Comparison of ENCODE assay signal across 8 cellular contexts in the genomic region with DNA sequence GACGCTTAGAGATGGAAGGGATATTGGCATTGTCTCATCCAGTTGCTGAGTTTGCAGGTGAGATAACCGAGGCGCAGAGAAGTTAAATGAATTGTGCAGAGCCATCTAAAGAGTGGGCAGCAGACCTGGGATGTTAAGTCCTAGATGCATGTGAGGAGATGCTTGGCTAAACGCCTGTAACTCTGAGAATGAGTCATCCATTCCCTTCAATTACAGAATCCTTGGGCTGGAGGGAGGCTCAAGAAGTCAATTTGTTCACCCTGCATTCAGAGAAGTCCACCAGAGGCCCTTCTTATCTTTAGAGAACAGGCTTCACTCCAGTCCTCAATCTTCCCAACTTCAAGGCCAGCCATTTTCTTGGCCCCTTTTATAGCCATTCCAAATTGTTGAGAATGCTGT. TPM values are rescaled to one million over a fixed set of nuclear protein-coding genes. Genes with fewer than 3 reads are reported as not detected.
DNase-seq lines count a peak whose midpoint lies in the region; ATAC-seq, FAIRE-seq and TF ChIP-seq lines count a peak whose summit lies in the region.

No MANE protein-coding gene starts in this region.

- no peak for FAIRE-seq in RCC 7860 (lab: Jason Lieb, UNC)

- peak; percentile 26 for TF ChIP-seq CTCF in choroid plexus epithelial cell (conservative IDR thresholded peaks at IDR 0.05; ENCODE audit: low read depth, low read length)
- TF ChIP-seq CTCF in WERI-Rb-1 (IDR thresholded peaks at IDR 0.05; ENCODE audit: low read depth, low read length): no peak

- H3K4me2 ChIP-seq in BLaER1 treated with 17β-estradiol and CSF1 and Interleukin-3, amounts not matched to agents 10 nM and 100 nM: peak overlapping the region; percentile 89 to 99 (median 96); a peak in 21 of 22 replicates

- no peaks in the 10 kb centered on the region for H3K27me3 ChIP-seq in BLaER1 treated with 17β-estradiol and CSF1 and Interleukin-3, amounts not matched to agents 10 nM and 100 nM
- no peaks in the 10 kb centered on the region for H3K27me3 ChIP-seq in WERI-Rb-1 (ENCODE audit: insufficient read depth, low read depth, severe bottlenecking)

- H3K36me3 Mint-ChIP-seq in naive thymus-derived CD8-positive, alpha-beta T cell: no peaks in the 10 kb centered on the region

- H3K4me1 Mint-ChIP-seq in naive thymus-derived CD8-positive, alpha-beta T cell: peaks cover 9 to 38% (median 25%) of the 10 kb centered on the region in 4 donors

- POLR2A ChIA-PET in naive thymus-derived CD8-positive, alpha-beta T cell (lab: Charles Lee): no interaction called here

- no peaks in the 10 kb centered on the region for H3K9me3 Mint-ChIP-seq in naive thymus-derived CD8-positive, alpha-beta T cell

- peaks cover 0 to 6% (median 1%) of the 10 kb centered on the region in 5 donors for H3K27me3 Mint-ChIP-seq in naive thymus-derived CD8-positive, alpha-beta T cell

- H3K4me3 Mint-ChIP-seq in naive thymus-derived CD8-positive, alpha-beta T cell: peak overlapping the region; percentile 76 to 88 (median 81)

- peaks cover 0 to 27% (median 0%) of the 10 kb centered on the region in 11 experiments; a peak in 5 of 22 replicates for H3K36me3 ChIP-seq in BLaER1 treated with 17β-estradiol and CSF1 and Interleukin-3, amounts not matched to agents 10 nM and 100 nM
- no peaks in the 10 kb centered on the region for H3K36me3 ChIP-seq in WERI-Rb-1

- peaks cover 46 to 68% (median 56%) of the 10 kb centered on the region in 10 experiments for H3K4me1 ChIP-seq in BLaER1 treated with 17β-estradiol and CSF1 and Interleukin-3, amounts not matched to agents 10 nM and 100 nM

- peaks cover 0 to 35% (median 0%) of the 10 kb centered on the region in 11 experiments; a peak in 5 of 22 replicates for H4K20me1 ChIP-seq in BLaER1 treated with 17β-estradiol and CSF1 and Interleukin-3, amounts not matched to agents 10 nM and 100 nM

- H3K27ac Mint-ChIP-seq in naive thymus-derived CD8-positive, alpha-beta T cell: peak overlapping the region in 5 of 10 donors; percentile 6 to 79 (median 71)

- DNase-seq in M059J (ENCODE audit: low read depth) (peak; percentile 90), choroid plexus epithelial cell (ENCODE audit: low read depth) (peak; percentile 94), AML-193 (lab: John Stamatoyannopoulos, UW) (no peak), WERI-Rb-1 (no peak), NCI-H1048 (lab: John Stamatoyannopoulos, UW) (no peak), RCC 7860 (ENCODE audit: low spot score) (no peak)
- no peak for DNase-seq in naive thymus-derived CD8-positive, alpha-beta T cell

- no peaks in the 10 kb centered on the region for H3K9me3 ChIP-seq in BLaER1 treated with 17β-estradiol and CSF1 and Interleukin-3, amounts not matched to agents 10 nM and 100 nM (replicated peaks in 1 of 11)
- H3K9me3 ChIP-seq in WERI-Rb-1 (ENCODE audit: severe bottlenecking): no peaks in the 10 kb centered on the region

- peak overlapping the region in 2 of 11 experiments; percentile 17 to 82; a peak in 2 of 22 replicates for H3K9ac ChIP-seq in BLaER1 treated with 17β-estradiol and CSF1 and Interleukin-3, amounts not matched to agents 10 nM and 100 nM

- H3K27ac ChIP-seq in BLaER1 treated with 17β-estradiol and CSF1 and Interleukin-3, amounts not matched to agents 10 nM and 100 nM: no peak overlapping the region
- no peak overlapping the region for H3K27ac ChIP-seq in WERI-Rb-1

- peak overlapping the region in 6 of 10 experiments; percentile 72 to 80 (median 76); a peak in 12 of 20 replicates for H3K4me3 ChIP-seq in BLaER1 treated with 17β-estradiol and CSF1 and Interleukin-3, amounts not matched to agents 10 nM and 100 nM
- H3K4me3 ChIP-seq in choroid plexus epithelial cell (ENCODE audit: low read depth, low read length) (peak overlapping the region; percentile 88), WERI-Rb-1 (ENCODE audit: low read depth, low read length) (no peak overlapping the region)

- no peak for ATAC-seq in naive thymus-derived CD8-positive, alpha-beta T cell

RNA-seq across cellular contexts. Expression of gene EHD3, which starts 1.6 kb away (rescaled TPM):
- total RNA-seq in M059J (2014; rRNA removed; shearing (Covaris generic)): 9.8 and 19.2 TPM in 2 replicates
- total RNA-seq in naive thymus-derived CD8-positive, alpha-beta T cell: 1 to 10 TPM; 3.2 to 3.6 TPM
- polyA plus RNA-seq in naive thymus-derived CD8-positive, alpha-beta T cell: 1 to 10 TPM; 2.0 to 4.6 (median 2.6) TPM

RNA-seq across cellular contexts. Expression of gene CAPN14, which starts 18.2 kb away (rescaled TPM):
- total RNA-seq in M059J (2014; rRNA removed; shearing (Covaris generic)): 0.30 and 1.0 TPM in 2 replicates
- total RNA-seq in naive thymus-derived CD8-positive, alpha-beta T cell: under 1 TPM; 0.41 to 0.65 TPM
- under 1 TPM in 2 of 3 donors, not detected in 1; 0.09 to 0.17 TPM for polyA plus RNA-seq in naive thymus-derived CD8-positive, alpha-beta T cell

Comparison
In these comparisons a context has a peak if more than half of its experiments do, and no peak if none do; other contexts are left out.
1. DNase-seq: peak in M059J (single experiment) and choroid plexus epithelial cell (single experiment); none in naive thymus-derived CD8-positive, alpha-beta T cell (0 of 10), AML-193 (0 of 2), WERI-Rb-1 (single experiment), NCI-H1048 (single experiment) and RCC 7860 (single experiment).